Comparison of ENCODE assay signal across 26 cellular contexts in genomic region chr21:39663742-39664492, GRCh38. TPM values are rescaled to one million over a fixed set of nuclear protein-coding genes. Genes with fewer than 3 reads are reported as not detected.
"Had no signal": no experiment of that assay in that cellular context is flagged by ENCODE, and none has a peak within 500 bp of the region (broad histone marks: within the 10 kb centered on the region; RNA-seq: fewer than 3 reads in every experiment).

No MANE protein-coding gene starts in this region.

- H3K4me3 Mint-ChIP-seq: activated naive CD4-positive, alpha-beta T cell treated with anti-CD3 and anti-CD28 coated beads for 36 hours; neural progenitor cell; stimulated activated naive CD8-positive, alpha-beta T cell treated with anti-CD3 and anti-CD28 coated beads, Interleukin-15, amount 100 ng/mL, for 72 hours had no signal

- H3K4me3 ChIP-seq: heart left ventricle, mucosa of descending colon, neural progenitor cell, ovary, psoas muscle, tibial artery had no signal

- H3K27ac Mint-ChIP-seq: activated naive CD4-positive, alpha-beta T cell treated with anti-CD3 and anti-CD28 coated beads for 36 hours had no signal

- H3K36me3 ChIP-seq: heart left ventricle, neural progenitor cell, ovary, tibial artery had no signal

- H3K27me3 ChIP-seq: heart left ventricle, neural progenitor cell, ovary, tibial artery had no signal

- H2AFZ ChIP-seq: neural progenitor cell had no signal

- H3K4me1 ChIP-seq: psoas muscle had no signal

- FAIRE-seq: endometrium, keratinocyte, urothelium cell line had no signal

- DNase-seq: activated CD4-positive, alpha-beta T cell treated with anti-CD3 and anti-CD28 coated beads for 4 hours; activated CD4-positive, alpha-beta T cell treated with anti-CD3 and anti-CD28 coated beads, Interleukin-2, amount 50 U/mL, for 48 hours; activated CD4-positive, CD25-positive, alpha-beta regulatory T cell; activated effector memory CD4-positive, alpha-beta T cell treated with Interleukin-2 at 50 U/mL for 16 hours; activated naive CD4-positive, alpha-beta T cell treated with anti-CD3 and anti-CD28 coated beads for 36 hours; activated T-cell treated with anti-CD3 and anti-CD28 coated beads, Interleukin-2, amount 50 U/mL, for 48 hours; amygdala; cerebellar nuclear complex; heart left ventricle; mesendoderm; mucosa of descending colon; ovary; psoas muscle; right cardiac atrium; stimulated activated CD4-positive, alpha-beta T cell treated with anti-CD3 and anti-CD28 coated beads, Interleukin-12 subunit alpha, Interleukin-12 subunit beta, amount 100 ng/mL, for 4 hours; stimulated activated CD4-positive, alpha-beta T cell treated with anti-CD3 and anti-CD28 coated beads, Interleukin-4, amount 100 ng/mL, for 4 hours; stimulated activated naive CD8-positive, alpha-beta T cell treated with anti-CD3 and anti-CD28 coated beads, Interleukin-15, amount 100 ng/mL, for 72 hours; T1000; tibial artery had no signal

- ATAC-seq: heart left ventricle; left colon; mucosa of descending colon; psoas muscle; right cardiac atrium; stimulated activated naive CD8-positive, alpha-beta T cell treated with anti-CD3 and anti-CD28 coated beads, Interleukin-15, amount 100 ng/mL, for 72 hours had no signal

- H3K9me3 Mint-ChIP-seq: activated naive CD4-positive, alpha-beta T cell treated with anti-CD3 and anti-CD28 coated beads for 36 hours; stimulated activated naive CD8-positive, alpha-beta T cell treated with anti-CD3 and anti-CD28 coated beads, Interleukin-15, amount 100 ng/mL, for 72 hours had no signal

- H3K4me2 ChIP-seq: neural progenitor cell had no signal

- H3K9me3 ChIP-seq: heart left ventricle, mucosa of descending colon, ovary, psoas muscle, tibial artery had no signal

- H3K27ac ChIP-seq: heart left ventricle, neural progenitor cell, ovary, psoas muscle, tibial artery had no signal

- H3K4me1 Mint-ChIP-seq: stimulated activated naive CD8-positive, alpha-beta T cell treated with anti-CD3 and anti-CD28 coated beads, Interleukin-15, amount 100 ng/mL, for 72 hours had no signal

- H3K9ac ChIP-seq: neural progenitor cell had no signal

RNA-seq across cellular contexts. Expression of gene B3GALT5, which starts 51.2 kb away (rescaled TPM):
- total RNA-seq: activated naive CD4-positive, alpha-beta T cell treated with anti-CD3 and anti-CD28 coated beads for 36 hours; fibroblast of villous mesenchyme; T-helper 1 cell treated with Interleukin-12 subunit alpha and Interleukin-12 subunit beta and Interleukin-4 antibody, amounts not matched to agents 30 ng/mL and 1 ng/mL, for 36 hours had no signal
- polyA plus RNA-seq: keratinocyte had no signal
